In genomic region chr2:233261819-233262555, GRCh38 we compare ENCODE assay signal across 11 cellular contexts. TPM values are rescaled to one million over a fixed set of nuclear protein-coding genes. Genes with fewer than 3 reads are reported as not detected.
A peak's percentile ranks its signal among the peaks of the same experiment; 100 is the strongest.
DNase-seq lines count a peak whose midpoint lies in the region; ATAC-seq, FAIRE-seq and TF ChIP-seq lines count a peak whose summit lies in the region.
"Had no signal": no experiment of that assay in that cellular context is flagged by ENCODE, and none has a peak within 500 bp of the region (broad histone marks: within the 10 kb centered on the region; RNA-seq: fewer than 3 reads in every experiment).

No MANE protein-coding gene starts in this region.

- H3K36me3 Mint-ChIP-seq in natural killer cell = peaks cover 19% of the 10 kb centered on the region

- ATAC-seq in GM21447 (IDR thresholded peaks at IDR 0.05; ENCODE audit: unreplicated experiment) = peak; percentile 68
- ATAC-seq in HG03442 (IDR thresholded peaks at IDR 0.05; ENCODE audit: unreplicated experiment) = peak; percentile 65
- peak; percentile 54 to 78 (median 60) for ATAC-seq in natural killer cell

- intact Hi-C loops in natural killer cell (cut with micrococcal nuclease) = no loop called here

- peak overlapping the region; percentile 38 for H3K4me3 Mint-ChIP-seq in natural killer cell

- peak; percentile 95 for FAIRE-seq in GM18507 (lab: Jason Lieb, UNC)

- H3K27me3 Mint-ChIP-seq in natural killer cell (ENCODE audit: low read depth in 2 of 2) = no peaks in the 10 kb centered on the region

- H3K4me1 Mint-ChIP-seq in natural killer cell = peaks cover 52 to 56% of the 10 kb centered on the region in 2 donors

- DNase-seq in GM18507 (ENCODE audit: extremely low spot score, insufficient read length, low read depth) (no peak), natural killer cell (no peak), middle frontal gyrus (ENCODE audit: extremely low spot score, low spot score) (no peak), SKM-1 (lab: John Stamatoyannopoulos, UW; ENCODE audit: unreplicated experiment) (no peak), AG08396 (ENCODE audit: low spot score) (no peak)
- DNase-seq: dermis blood vessel endothelial cell, NCI-H1417 treated with DMSO at 0.1 percent for 48 hours, T-helper 9 cell had no signal

- peak overlapping the region; percentile 79 to 95 for H3K27ac Mint-ChIP-seq in natural killer cell

- no peaks in the 10 kb centered on the region for H3K9me3 Mint-ChIP-seq in natural killer cell

- TF ChIP-seq CTCF in natural killer cell (IDR thresholded peaks at IDR 0.05) = no peak

RNA-seq across cellular contexts. Expression of gene ATG16L1, which starts 10.5 kb away (rescaled TPM):
- 100 to 1,000 TPM; 106 to 142 (median 117) TPM for total RNA-seq in natural killer cell

RNA-seq across cellular contexts. Expression of gene SAG, which starts 45.6 kb away (rescaled TPM):
- total RNA-seq in natural killer cell = under 1 TPM; 0.11 to 0.33 (median 0.12) TPM
- total RNA-seq: dermis blood vessel endothelial cell, glomerular endothelial cell had no signal
